Comparison of ENCODE assay signal across 8 cellular contexts in the genomic region with DNA sequence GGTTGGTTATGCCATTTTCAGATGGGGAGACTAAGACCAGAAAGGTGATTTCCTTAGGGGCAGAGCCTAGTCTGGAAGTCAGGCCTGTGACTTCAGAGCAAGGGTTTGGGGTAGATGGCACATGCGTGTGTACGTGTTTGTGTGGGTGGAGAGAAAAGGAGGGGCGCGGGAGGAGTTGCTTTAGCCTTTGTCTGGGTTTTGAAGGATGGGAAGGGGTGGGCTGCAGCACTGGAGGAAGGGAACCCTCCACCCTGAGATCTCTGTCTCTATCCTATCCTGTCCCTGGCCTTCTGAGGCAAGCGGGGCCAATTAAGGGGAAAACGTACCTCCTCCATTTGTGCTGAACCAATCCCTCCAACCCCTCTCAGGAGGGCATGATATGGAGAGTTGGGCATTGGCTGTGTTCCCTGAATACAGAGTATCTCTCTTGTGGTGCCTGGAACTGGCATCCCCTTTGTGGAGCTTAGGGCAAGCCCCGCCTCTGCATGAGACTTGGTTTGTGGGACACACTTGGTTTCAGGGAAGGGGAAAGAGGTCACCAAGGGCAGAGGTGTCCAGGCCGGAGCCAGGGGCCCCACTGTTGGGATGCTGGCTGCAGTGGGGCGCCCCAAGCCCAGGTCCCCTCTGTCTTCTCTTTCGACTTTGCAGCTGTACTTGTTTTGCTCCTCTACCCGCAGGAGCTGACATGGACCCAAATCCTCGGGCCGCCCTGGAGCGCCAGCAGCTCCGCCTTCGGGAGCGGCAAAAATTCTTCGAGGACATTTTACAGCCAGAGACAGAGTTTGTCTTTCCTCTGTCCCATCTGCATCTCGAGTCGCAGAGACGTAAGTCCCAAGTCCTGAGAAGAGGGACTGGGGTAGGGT. TPM values are rescaled to one million over a fixed set of nuclear protein-coding genes. Genes with fewer than 3 reads are reported as not detected.
DNase-seq lines count a peak whose midpoint lies in the region; ATAC-seq and TF ChIP-seq lines count a peak whose summit lies in the region.

A gene with protein sequence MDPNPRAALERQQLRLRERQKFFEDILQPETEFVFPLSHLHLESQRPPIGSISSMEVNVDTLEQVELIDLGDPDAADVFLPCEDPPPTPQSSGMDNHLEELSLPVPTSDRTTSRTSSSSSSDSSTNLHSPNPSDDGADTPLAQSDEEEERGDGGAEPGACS (plus strand): TSS at position 507 of the 863 bp plus-strand sequence. CDS start 179 bp downstream, at position 686.

- peaks cover 18% of the 10 kb centered on the region for H3K27me3 Mint-ChIP-seq in T-helper 1 cell treated with Interleukin-12 subunit alpha and Interleukin-12 subunit beta and Interleukin-4 antibody, amounts not matched to agents 30 μg/mL and 1 μg/mL, for 36 hours (ENCODE audit: low read depth)

- no peak for TF ChIP-seq POLR2A in upper lobe of left lung (IDR thresholded peaks at IDR 0.05)

- H3K4me1 Mint-ChIP-seq in T-helper 1 cell treated with Interleukin-12 subunit alpha and Interleukin-12 subunit beta and Interleukin-4 antibody, amounts not matched to agents 30 μg/mL and 1 μg/mL, for 36 hours (ENCODE audit: low read depth) = peaks cover 17% of the 10 kb centered on the region

- no peak for ATAC-seq in upper lobe of left lung (ENCODE audit: low FRiP score in 2 of 2)
- ATAC-seq in HG03097 (IDR thresholded peaks at IDR 0.05; ENCODE audit: low FRiP score, unreplicated experiment) = no peak

- H3K4me1 ChIP-seq in BE2C = no peaks in the 10 kb centered on the region
- peaks cover 13 to 18% (median 15%) of the 10 kb centered on the region in 4 donors for H3K4me1 ChIP-seq in upper lobe of left lung

- H3K36me3 ChIP-seq in BE2C = peaks cover 3% of the 10 kb centered on the region; the same call in 1 of the 2 replicates
- peaks cover 0 to 39% (median 14%) of the 10 kb centered on the region in 4 donors for H3K36me3 ChIP-seq in upper lobe of left lung

- peak within 1 kb of the TSS; percentile 80 for H3K4me3 Mint-ChIP-seq in T-helper 1 cell treated with Interleukin-12 subunit alpha and Interleukin-12 subunit beta and Interleukin-4 antibody, amounts not matched to agents 30 μg/mL and 1 μg/mL, for 36 hours

- H3K4me3 ChIP-seq in BE2C (ENCODE audit: low read depth, low read length) = peak within 1 kb of the TSS; percentile 71
- H3K4me3 ChIP-seq in epithelial cell of esophagus (ENCODE audit: low read length) = peak within 1 kb of the TSS; percentile 75
- peak within 1 kb of the TSS; percentile 60 to 87 (median 76) for H3K4me3 ChIP-seq in upper lobe of left lung

- no peak for DNase-seq in BE2C
- no peak for DNase-seq in epithelial cell of esophagus (ENCODE audit: low read depth)
- DNase-seq in mucosa of gallbladder (ENCODE audit: low spot score) = no peak
- peak in 1 of 2 donors; percentile 61 for DNase-seq in upper lobe of left lung
- DNase-seq in AG08396 (ENCODE audit: low spot score) = no peak
- DNase-seq in DMS 273 (lab: John Stamatoyannopoulos, UW; ENCODE audit: unreplicated experiment) = no peak

- WGBS in upper lobe of left lung, 2 donors = 87 to 91% methylated on average over 18 to 21 of the region's 21 CpGs

- TF ChIP-seq CTCF in BE2C (IDR thresholded peaks at IDR 0.05; ENCODE audit: low read depth, low read length) = no peak
- no peak for TF ChIP-seq CTCF in epithelial cell of esophagus (IDR thresholded peaks at IDR 0.05; ENCODE audit: insufficient read depth, low read depth, low read length, missing control alignments)
- no peak for TF ChIP-seq CTCF in upper lobe of left lung (IDR thresholded peaks at IDR 0.05)

- H3K9me3 Mint-ChIP-seq in T-helper 1 cell treated with Interleukin-12 subunit alpha and Interleukin-12 subunit beta and Interleukin-4 antibody, amounts not matched to agents 30 μg/mL and 1 μg/mL, for 36 hours = no peaks in the 10 kb centered on the region

- H3K9me3 ChIP-seq in BE2C = no peaks in the 10 kb centered on the region
- no peaks in the 10 kb centered on the region for H3K9me3 ChIP-seq in upper lobe of left lung

- H3K27me3 ChIP-seq in BE2C (peaks cover 22% of the 10 kb centered on the region), upper lobe of left lung (no peaks in the 10 kb centered on the region)

- peaks cover 7% of the 10 kb centered on the region for H3K36me3 Mint-ChIP-seq in T-helper 1 cell treated with Interleukin-12 subunit alpha and Interleukin-12 subunit beta and Interleukin-4 antibody, amounts not matched to agents 30 μg/mL and 1 μg/mL, for 36 hours (ENCODE audit: low read depth)

- H3K27ac ChIP-seq in upper lobe of left lung = peak within 1 kb of the TSS; percentile 86 to 94 (median 91)

- H3K27ac Mint-ChIP-seq in T-helper 1 cell treated with Interleukin-12 subunit alpha and Interleukin-12 subunit beta and Interleukin-4 antibody, amounts not matched to agents 30 μg/mL and 1 μg/mL, for 36 hours = no peak within 1 kb of the TSS

- no peak for TF ChIP-seq EP300 in upper lobe of left lung (IDR thresholded peaks at IDR 0.05)

RNA-seq across cellular contexts. Expression of the gene that starts here (rescaled TPM):
- 29.0 TPM for polyA plus RNA-seq in BE2C (2012; ENCODE audit: insufficient read depth, insufficient read length, low read depth)
- 48.0 TPM for total RNA-seq in mucosa of gallbladder
- total RNA-seq in upper lobe of left lung = 10 to 100 TPM; 30.4 to 75.4 (median 52.8) TPM
